Comparison of ENCODE assay signal across 21 cellular contexts in genomic region chr1:52164604-52165003, GRCh38. TPM values are rescaled to one million over a fixed set of nuclear protein-coding genes. Genes with fewer than 3 reads are reported as not detected.
DNase-seq lines count a peak whose midpoint lies in the region; ATAC-seq, FAIRE-seq and TF ChIP-seq lines count a peak whose summit lies in the region.
"Had no signal": no experiment of that assay in that cellular context is flagged by ENCODE, and none has a peak within 500 bp of the region (broad histone marks: within the 10 kb centered on the region; RNA-seq: fewer than 3 reads in every experiment).

No MANE protein-coding gene starts in this region.

- no peaks in the 10 kb centered on the region for H3K4me1 Mint-ChIP-seq in activated T-helper 17 cell treated with anti-CD3 and anti-CD28 coated beads, Interleukin-2, amount 50 U/mL, for 72 hours

- H3K9me3 Mint-ChIP-seq in activated T-helper 17 cell treated with anti-CD3 and anti-CD28 coated beads, Interleukin-2, amount 50 U/mL, for 72 hours, result no peaks in the 10 kb centered on the region
- H3K9me3 Mint-ChIP-seq: CD4-positive, CD25-positive, alpha-beta regulatory T cell had no signal

- H2BK120ac ChIP-seq in IMR-90 (ENCODE audit: low read depth, low read length), result no peak overlapping the region

- no peak overlapping the region for H4K91ac ChIP-seq in IMR-90 (ENCODE audit: insufficient read depth, low read depth, low read length)

- H3K27ac ChIP-seq in IMR-90 (ENCODE audit: insufficient read depth, low read length) (no peak overlapping the region), pancreas (no peak overlapping the region)
- H3K27ac ChIP-seq: RWPE1 had no signal

- peak; percentile 51 for DNase-seq in IMR-90
- peak; percentile 15 for DNase-seq in astrocyte of the spinal cord (ENCODE audit: low read depth, low spot score)
- DNase-seq in fibroblast of the aortic adventitia (ENCODE audit: low read depth), result peak; percentile 16
- DNase-seq in pancreas, result no peak
- DNase-seq in NCI-H345 (lab: John Stamatoyannopoulos, UW), result no peak
- DNase-seq: CD4-positive, CD25-positive, alpha-beta regulatory T cell; DMS79; GOT3; MG63; NCI-H1092 treated with DMSO at 0.1 percent for 48 hours; NCI-H1436 treated with DMSO at 0.1 percent for 48 hours; NCI-H1930; NCI-H2227 treated with DMSO at 0.1 percent for 48 hours; NCI-H510A treated with DMSO at 0.1 percent for 48 hours; NCI-H748 treated with DMSO at 0.1 percent for 48 hours; SHP77 treated with DMSO at 0.1 percent for 48 hours had no signal

- H3K4me3 Mint-ChIP-seq in activated T-helper 17 cell treated with anti-CD3 and anti-CD28 coated beads, Interleukin-2, amount 50 U/mL, for 72 hours, result no peak overlapping the region
- H3K4me3 Mint-ChIP-seq: CD4-positive, CD25-positive, alpha-beta regulatory T cell had no signal

- no peak overlapping the region for H3K4me2 ChIP-seq in IMR-90 (ENCODE audit: low read depth, low read length)

- no peak overlapping the region for H3K4me3 ChIP-seq in IMR-90 (ENCODE audit: insufficient read depth, low read depth, low read length)
- no peak overlapping the region for H3K4me3 ChIP-seq in astrocyte of the spinal cord (ENCODE audit: low read depth, low read length)
- H3K4me3 ChIP-seq in fibroblast of the aortic adventitia (ENCODE audit: low read depth, low read length), result no peak overlapping the region
- no peak overlapping the region for H3K4me3 ChIP-seq in pancreas
- H3K4me3 ChIP-seq: MG63 had no signal

- H3K27me3 ChIP-seq in IMR-90 (ENCODE audit: control insufficient read depth, insufficient read depth, low read length) (no peaks in the 10 kb centered on the region), pancreas (no peaks in the 10 kb centered on the region)
- H3K27me3 ChIP-seq: MG63 had no signal

- dilution Hi-C loops in IMR-90 (cut with HindIII; ENCODE audit: low sequenced_read_pairs, unreplicated experiment), result no loop called here

- POLR2A ChIA-PET in IMR-90 (lab: Charles Lee; ENCODE audit: unreplicated experiment), result no interaction called here

- no peak overlapping the region for H2BK15ac ChIP-seq in IMR-90 (ENCODE audit: low read depth, low read length)

- no peak overlapping the region for H2AK5ac ChIP-seq in IMR-90 (ENCODE audit: low read depth, low read length)

- intact Hi-C loops in IMR-90 (cut with micrococcal nuclease) (no loop called here), pancreas (cut with DNase I) (no loop called here)

- FAIRE-seq in pancreas (lab: Jason Lieb, UNC), result no peak
- FAIRE-seq: GM12891 had no signal

- H4K20me1 ChIP-seq in IMR-90 (ENCODE audit: insufficient read depth, low read length), result peaks cover 10% of the 10 kb centered on the region; the same call in 1 of the 2 replicates

- H3K18ac ChIP-seq in IMR-90 (ENCODE audit: low read depth, low read length), result no peak overlapping the region

- peaks cover 36 to 50% of the 10 kb centered on the region in 2 experiments for H3K79me1 ChIP-seq in IMR-90 (ENCODE audit: low read depth in 1 of 2, low read length in 2 of 2)

- no peak overlapping the region for H3K56ac ChIP-seq in IMR-90 (ENCODE audit: extremely low read depth, insufficient read depth, low read length)

- H3K9me3 ChIP-seq in IMR-90 (ENCODE audit: control insufficient read depth, insufficient read depth, low read length) (no peaks in the 10 kb centered on the region), pancreas (no peaks in the 10 kb centered on the region)
- H3K9me3 ChIP-seq: MG63 had no signal

- H4K8ac ChIP-seq in IMR-90 (ENCODE audit: low read depth in 2 of 2, low read length in 2 of 2), result no peak overlapping the region

- no peak overlapping the region for H3K9ac ChIP-seq in IMR-90 (ENCODE audit: low read depth, low read length)

- no peak overlapping the region for H2AFZ ChIP-seq in IMR-90 (replicated peaks; ENCODE audit: low read length, poor library complexity)

- H3K4me1 ChIP-seq in IMR-90 (ENCODE audit: control insufficient read depth, insufficient read depth, low read length), result no peaks in the 10 kb centered on the region; the same call in 1 of the 2 replicates
- H3K4me1 ChIP-seq in pancreas, result no peaks in the 10 kb centered on the region

- H3K36me3 Mint-ChIP-seq in activated T-helper 17 cell treated with anti-CD3 and anti-CD28 coated beads, Interleukin-2, amount 50 U/mL, for 72 hours (ENCODE audit: low read depth), result no peaks in the 10 kb centered on the region

- WGBS in IMR-90 (ENCODE audit: extremely low coverage in 2 of 2, insufficient read length in 1 of 2), 2 experiments, result no CpG with 5 or more reads among the region's 4 CpGs
- WGBS in pancreas, 2 donors, result 95 to 100% methylated on average over 4 of the region's 4 CpGs

- in situ Hi-C loops in IMR-90 (cut with MboI; ENCODE audit: low sequenced_read_pairs), result no loop called here
- in situ Hi-C loops in astrocyte of the spinal cord (cut with HindIII; ENCODE audit: low sequenced_read_pairs), result no loop called here

- H3K14ac ChIP-seq in IMR-90 (replicated peaks; ENCODE audit: low read depth, low read length), result no peak overlapping the region

- no peak overlapping the region for H3K23ac ChIP-seq in IMR-90 (ENCODE audit: low read depth, low read length)

- no peak for TF ChIP-seq RAD21 in IMR-90 (IDR thresholded peaks at IDR 0.05; ENCODE audit: low read length)

- H2BK20ac ChIP-seq in IMR-90 (ENCODE audit: low read depth, low read length), result no peak overlapping the region

- ATAC-seq in IMR-90 (ENCODE audit: low read depth), result peak; percentile 29
- no peak for ATAC-seq in pancreas
- ATAC-seq in GM21515 (IDR thresholded peaks at IDR 0.05; ENCODE audit: unreplicated experiment), result no peak
- no peak for ATAC-seq in activated T-helper 17 cell treated with anti-CD3 and anti-CD28 coated beads, Interleukin-2, amount 50 U/mL, for 72 hours (replicated peaks)
- ATAC-seq: HCT116 had no signal

- no peak overlapping the region for H2AK9ac ChIP-seq in IMR-90 (replicated peaks; ENCODE audit: low read depth, low read length, poor library complexity)

- H2BK5ac ChIP-seq in IMR-90 (ENCODE audit: low read depth, low read length, poor library complexity, severe bottlenecking), result no peak overlapping the region

- no peaks in the 10 kb centered on the region for H3K27me3 Mint-ChIP-seq in activated T-helper 17 cell treated with anti-CD3 and anti-CD28 coated beads, Interleukin-2, amount 50 U/mL, for 72 hours

- no peaks in the 10 kb centered on the region for H3K9me1 ChIP-seq in IMR-90 (ENCODE audit: insufficient read depth, low read length)

- H3K4ac ChIP-seq in IMR-90 (ENCODE audit: low read depth, low read length), result no peak overlapping the region

- CTCF ChIA-PET in IMR-90 (lab: Yijun Ruan, JAX), result no interaction called here

- H3K36me3 ChIP-seq in IMR-90 (ENCODE audit: control insufficient read depth, insufficient read depth, low read length), result no peaks in the 10 kb centered on the region
- H3K36me3 ChIP-seq in pancreas, result no peaks in the 10 kb centered on the region
- H3K36me3 ChIP-seq: MG63 had no signal

- no peak for TF ChIP-seq CTCF in IMR-90 (conservative IDR thresholded peaks at IDR 0.05; ENCODE audit: low read depth, low read length)
- no peak for TF ChIP-seq CTCF in astrocyte of the spinal cord (IDR thresholded peaks at IDR 0.05; ENCODE audit: low read depth, low read length)
- TF ChIP-seq CTCF in fibroblast of the aortic adventitia (IDR thresholded peaks at IDR 0.05; ENCODE audit: insufficient read depth, low read length), result no peak
- TF ChIP-seq CTCF in pancreas (IDR thresholded peaks at IDR 0.05), result no peak

- TF ChIP-seq POLR2A in IMR-90 (IDR thresholded peaks at IDR 0.05; ENCODE audit: low read depth, low read length), result no peak

- no peak overlapping the region for H4K5ac ChIP-seq in IMR-90 (ENCODE audit: low read depth, low read length)

- H3K27ac Mint-ChIP-seq in activated T-helper 17 cell treated with anti-CD3 and anti-CD28 coated beads, Interleukin-2, amount 50 U/mL, for 72 hours, result no peak overlapping the region
- H3K27ac Mint-ChIP-seq: CD4-positive, CD25-positive, alpha-beta regulatory T cell had no signal

- BruUV-seq in IMR-90 (replicated peaks; lab: Mats Ljungman, UMichigan), result no TSS peak

TF ChIP-seq in IMR-90, 13 proteins besides CTCF, POLR2A, EP300 and RAD21 (continues in another document):
- TF ChIP-seq MAFK (IDR thresholded peaks at IDR 0.05; ENCODE audit: low read depth, low read length), result no peak
- TF ChIP-seq ELK1 (IDR thresholded peaks at IDR 0.05; ENCODE audit: borderline replicate concordance, low read depth, low read length), result no peak
- no peak for TF ChIP-seq CHD1 (IDR thresholded peaks at IDR 0.05; ENCODE audit: low read depth, low read length)
- TF ChIP-seq BHLHE40 (IDR thresholded peaks at IDR 0.05; ENCODE audit: low read depth, low read length), result no peak
- no peak for TF ChIP-seq RFX5 (IDR thresholded peaks at IDR 0.05; ENCODE audit: low read depth, low read length)
- TF ChIP-seq NFE2L2 (IDR thresholded peaks at IDR 0.05; ENCODE audit: low read depth, low read length), result no peak
- TF ChIP-seq FOS (IDR thresholded peaks at IDR 0.05; ENCODE audit: low read depth, low read length), result no peak
- no peak for TF ChIP-seq CEBPB (IDR thresholded peaks at IDR 0.05; ENCODE audit: low read depth, low read length)
- TF ChIP-seq SMC3 (IDR thresholded peaks at IDR 0.05; ENCODE audit: low read depth, low read length), result no peak
- TF ChIP-seq RCOR1 (IDR thresholded peaks at IDR 0.05; ENCODE audit: insufficient replicate concordance, low read length), result no peak
- no peak for TF ChIP-seq MXI1 (IDR thresholded peaks at IDR 0.05; ENCODE audit: borderline replicate concordance, low read depth, low read length)
- TF ChIP-seq MAZ (IDR thresholded peaks at IDR 0.05; ENCODE audit: borderline replicate concordance, low read depth, low read length), result no peak

RNA-seq across cellular contexts. Expression of gene ZFYVE9, which starts 22.7 kb away (rescaled TPM):
- total RNA-seq in IMR-90 (2012; rRNA removed), result 28.7 and 29.4 TPM in 2 replicates
- 6.6 and 8.3 TPM in 2 replicates for polyA plus RNA-seq in IMR-90 (2012; rRNA removed)
- polyA plus RNA-seq in IMR-90 (2012; cell fraction: cytosol; rRNA removed), result 1.9 and 3.2 TPM in 2 replicates
- polyA plus RNA-seq in IMR-90 (2012; cell fraction: nucleus; rRNA removed; ENCODE audit: low replicate concordance), result 1.0 and 5.1 TPM in 2 replicates
- total RNA-seq in fibroblast of the aortic adventitia (ENCODE audit: low replicate concordance), result 28.8 and 38.8 TPM in 2 replicates
- 10 to 100 TPM; 11.8 to 16.9 (median 14.0) TPM for total RNA-seq in pancreas
- 1 to 10 TPM; 3.0 to 7.5 TPM for polyA plus RNA-seq in pancreas
- total RNA-seq in activated T-helper 17 cell treated with anti-CD3 and anti-CD28 coated beads, Interleukin-2, amount 50 U/mL, for 72 hours, result 1 to 10 TPM in 1 of 2 donors, under 1 TPM in 1; 0.99 to 1.8 TPM

Comparison
In these comparisons a context has a peak if more than half of its experiments do, and no peak if none do; other contexts are left out.
1. DNase-seq: peak in IMR-90 (single experiment), astrocyte of the spinal cord (single experiment) and fibroblast of the aortic adventitia (single experiment); none in pancreas (0 of 6) and NCI-H345 (single experiment).
2. RNA of gene ZFYVE9, which starts 22.7 kb away (total RNA-seq): 28.8 to 38.8 TPM in fibroblast of the aortic adventitia, 28.7 to 29.4 TPM in IMR-90 and 11.8 to 16.9 TPM in pancreas; 0.99 to 1.8 TPM in activated T-helper 17 cell treated with anti-CD3 and anti-CD28 coated beads, Interleukin-2, amount 50 U/mL, for 72 hours; every median in the first group is over 4 times any median in the second.